In the genomic region with DNA sequence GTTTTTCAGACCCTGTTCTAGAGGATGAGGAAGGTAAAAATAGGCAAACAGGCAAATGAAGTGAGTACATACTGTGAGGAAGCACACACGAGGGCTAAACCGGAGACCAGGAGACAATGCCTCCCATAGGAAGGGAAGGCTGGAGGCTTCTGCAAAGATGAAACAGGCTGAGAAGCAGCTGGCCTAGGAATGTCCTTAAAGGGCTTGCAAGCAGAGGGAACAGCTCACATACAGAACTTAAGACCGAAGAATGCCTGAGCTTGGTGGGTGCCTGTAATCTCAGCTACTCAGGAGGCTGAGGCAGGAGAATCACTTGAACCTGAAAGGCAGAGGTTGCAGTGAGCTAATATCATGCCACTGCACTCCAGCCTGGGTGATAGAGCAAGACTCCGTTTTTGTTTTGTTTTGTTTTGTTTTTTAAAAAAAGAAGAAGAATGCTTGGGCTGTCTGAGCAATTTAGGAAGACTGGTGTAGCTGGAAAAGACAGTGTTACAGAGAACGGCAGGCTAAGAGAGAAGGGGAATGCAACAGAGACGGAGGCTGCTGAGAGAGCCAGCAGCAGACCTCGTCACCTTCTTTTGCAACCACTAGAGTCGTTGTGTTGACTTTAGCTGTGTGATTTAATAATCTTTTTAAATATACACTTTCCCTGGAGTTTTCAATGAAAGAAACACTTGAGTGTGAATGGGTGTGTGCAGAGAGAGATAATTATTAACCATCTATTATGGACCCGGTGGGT, we compare ENCODE assay signal across 15 cellular contexts.
"Had no signal": no experiment of that assay in that cellular context is flagged by ENCODE, and none has a peak within 500 bp of the region (broad histone marks: within the 10 kb centered on the region; RNA-seq: fewer than 3 reads in every experiment).

No MANE protein-coding gene starts in this region.

- H3K4me1 ChIP-seq: testis had no signal

- H3K36me3 Mint-ChIP-seq: activated CD8-positive, alpha-beta memory T cell treated with anti-CD3 and anti-CD28 coated beads, Interleukin-2, amount 10 ng/mL, durations not matched to agents 7 days and 5 days; activated naive CD4-positive, alpha-beta T cell treated with anti-CD3 and anti-CD28 coated beads, Interleukin-2, amount 50 U/mL, for 72 hours; brain; naive thymus-derived CD4-positive, alpha-beta T cell had no signal

- H3K4me3 ChIP-seq: lung, testis had no signal

- H3K9me3 Mint-ChIP-seq: activated naive CD4-positive, alpha-beta T cell treated with anti-CD3 and anti-CD28 coated beads, Interleukin-2, amount 50 U/mL, for 72 hours; activated T-cell treated with anti-CD3 and anti-CD28 coated beads, Interleukin-2, amount 50 U/mL, for 24 hours had no signal

- H3K4me3 Mint-ChIP-seq: activated CD8-positive, alpha-beta memory T cell treated with anti-CD3 and anti-CD28 coated beads, Interleukin-2, amount 10 ng/mL, durations not matched to agents 7 days and 5 days; activated T-cell treated with anti-CD3 and anti-CD28 coated beads, Interleukin-2, amount 50 U/mL, for 24 hours; brain; naive thymus-derived CD4-positive, alpha-beta T cell; stimulated activated naive CD8-positive, alpha-beta T cell treated with anti-CD3 and anti-CD28 coated beads, Interleukin-15, amount 100 ng/mL, for 72 hours had no signal

- DNase-seq: activated CD8-positive, alpha-beta memory T cell treated with anti-CD3 and anti-CD28 coated beads, Interleukin-2, amount 10 ng/mL, durations not matched to agents 7 days and 5 days; activated effector memory CD4-positive, alpha-beta T cell treated with anti-CD3 and anti-CD28 coated beads, Interleukin-2, amount 50 U/mL, for 16 hours; activated T-cell treated with anti-CD3 and anti-CD28 coated beads, Interleukin-2, amount 50 U/mL, for 24 hours; amniotic stem cell; cerebellar nuclear complex; hippocampal formation; naive thymus-derived CD4-positive, alpha-beta T cell; stimulated activated CD4-positive, alpha-beta T cell treated with anti-CD3 and anti-CD28 coated beads, Interleukin-4, amount 100 ng/mL, for 24 hours; stimulated activated naive CD8-positive, alpha-beta T cell treated with anti-CD3 and anti-CD28 coated beads, Interleukin-15, amount 100 ng/mL, for 72 hours; testis had no signal

- ATAC-seq: activated CD4-positive, CD25-positive, alpha-beta regulatory T cell treated with anti-CD3 and anti-CD28 coated beads, Interleukin-2, amount 50 U/mL, for 24 hours; activated CD8-positive, alpha-beta memory T cell treated with anti-CD3 and anti-CD28 coated beads, Interleukin-2, amount 10 ng/mL, durations not matched to agents 7 days and 5 days; activated naive CD4-positive, alpha-beta T cell treated with anti-CD3 and anti-CD28 coated beads, Interleukin-2, amount 50 U/mL, for 72 hours; naive thymus-derived CD4-positive, alpha-beta T cell; stimulated activated naive CD8-positive, alpha-beta T cell treated with anti-CD3 and anti-CD28 coated beads, Interleukin-15, amount 100 ng/mL, for 72 hours had no signal

- H3K27me3 ChIP-seq: neutrophil, testis had no signal

- H3K9me3 ChIP-seq: neutrophil, testis had no signal

- H3K27ac ChIP-seq: neutrophil, testis had no signal

- H3K36me3 ChIP-seq: neutrophil had no signal

- H3K4me1 Mint-ChIP-seq: activated CD8-positive, alpha-beta memory T cell treated with anti-CD3 and anti-CD28 coated beads, Interleukin-2, amount 10 ng/mL, durations not matched to agents 7 days and 5 days; naive thymus-derived CD4-positive, alpha-beta T cell; stimulated activated naive CD8-positive, alpha-beta T cell treated with anti-CD3 and anti-CD28 coated beads, Interleukin-15, amount 100 ng/mL, for 72 hours had no signal

- H3K27ac Mint-ChIP-seq: activated CD8-positive, alpha-beta memory T cell treated with anti-CD3 and anti-CD28 coated beads, Interleukin-2, amount 10 ng/mL, durations not matched to agents 7 days and 5 days; activated naive CD4-positive, alpha-beta T cell treated with anti-CD3 and anti-CD28 coated beads, Interleukin-2, amount 50 U/mL, for 72 hours; activated T-cell treated with anti-CD3 and anti-CD28 coated beads, Interleukin-2, amount 50 U/mL, for 24 hours; brain; naive thymus-derived CD4-positive, alpha-beta T cell; stimulated activated naive CD8-positive, alpha-beta T cell treated with anti-CD3 and anti-CD28 coated beads, Interleukin-15, amount 100 ng/mL, for 72 hours had no signal
